In the genomic region with DNA sequence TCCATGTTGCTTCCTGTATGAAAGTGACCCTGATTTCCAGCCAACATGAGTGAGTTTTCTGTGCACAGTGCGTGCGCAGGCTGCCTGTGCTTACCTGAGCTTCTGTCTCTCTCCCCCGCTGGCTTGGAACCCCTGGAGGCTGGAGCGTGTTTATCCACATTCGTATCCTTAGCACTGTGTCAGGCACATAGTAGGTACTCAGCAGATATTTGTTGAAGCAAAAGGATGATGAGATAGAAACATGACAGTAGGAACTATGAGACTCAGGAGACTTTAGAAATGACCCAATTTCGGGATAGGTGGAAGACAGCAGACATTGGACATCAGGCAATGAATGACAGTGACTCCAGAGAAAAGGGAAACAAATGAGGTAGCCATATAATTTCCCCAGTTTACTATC, we compare ENCODE assay signal across 19 cellular contexts. TPM values are rescaled to one million over a fixed set of nuclear protein-coding genes. Genes with fewer than 3 reads are reported as not detected.
DNase-seq lines count a peak whose midpoint lies in the region; ATAC-seq and TF ChIP-seq lines count a peak whose summit lies in the region.
"Had no signal": no experiment of that assay in that cellular context is flagged by ENCODE, and none has a peak within 500 bp of the region (broad histone marks: within the 10 kb centered on the region; RNA-seq: fewer than 3 reads in every experiment).

No MANE protein-coding gene starts in this region.

- no peak overlapping the region for H3K4me3 ChIP-seq in breast epithelium
- no peak overlapping the region for H3K4me3 ChIP-seq in esophagus muscularis mucosa
- H3K4me3 ChIP-seq in skeletal muscle satellite cell (ENCODE audit: low read length): no peak overlapping the region
- no peak overlapping the region for H3K4me3 ChIP-seq in left ventricle myocardium inferior
- no peak overlapping the region for H3K4me3 ChIP-seq in mucosa of descending colon
- H3K4me3 ChIP-seq: HAP-1 had no signal

- TF ChIP-seq CTCF in breast epithelium (IDR thresholded peaks at IDR 0.05) (no peak), MCF 10A (IDR thresholded peaks at IDR 0.05; ENCODE audit: unreplicated experiment) (no peak), esophagus muscularis mucosa (IDR thresholded peaks at IDR 0.05) (no peak), left ventricle myocardium inferior (IDR thresholded peaks at IDR 0.05; ENCODE audit: borderline replicate concordance) (no peak), mucosa of descending colon (IDR thresholded peaks at IDR 0.05) (no peak)

- CTCF ChIA-PET in MCF 10A (lab: Yijun Ruan, JAX): interaction anchor here (0.6 kb wide), 1 partner anchor 77 kb away, joined by 3 read pairs; no protein-coding TSS in a partner anchor

- H3K36me3 Mint-ChIP-seq in MCF 10A (ENCODE audit: insufficient read depth, unreplicated experiment): peaks cover 6% of the 10 kb centered on the region
- H3K36me3 Mint-ChIP-seq: CD8-positive, alpha-beta T cell had no signal

- BruUV-seq in MCF 10A (replicated peaks; lab: Mats Ljungman, UMichigan): no TSS peak

- H3K4me1 ChIP-seq in breast epithelium: peaks cover 0 to 6% of the 10 kb centered on the region in 2 donors
- H3K4me1 ChIP-seq in esophagus muscularis mucosa: peaks cover 0 to 40% (median 34%) of the 10 kb centered on the region in 4 donors
- H3K4me1 ChIP-seq in skeletal muscle satellite cell (ENCODE audit: control insufficient read depth, insufficient read depth, low read length): peaks cover 50% of the 10 kb centered on the region
- H3K4me1 ChIP-seq in left ventricle myocardium inferior: no peaks in the 10 kb centered on the region
- H3K4me1 ChIP-seq in mucosa of descending colon (ENCODE audit: low read depth): no peaks in the 10 kb centered on the region

- peak overlapping the region; percentile 51 for H3K4me2 ChIP-seq in skeletal muscle satellite cell (ENCODE audit: low read length)

- peak overlapping the region; percentile 74 to 84 for H3K27ac ChIP-seq in breast epithelium
- H3K27ac ChIP-seq in esophagus muscularis mucosa (replicated peaks in 1 of 4): peak overlapping the region; percentile 59 to 79 (median 72)
- H3K27ac ChIP-seq in left ventricle myocardium inferior (replicated peaks): no peak overlapping the region
- H3K27ac ChIP-seq: 22Rv1 had no signal

- no peak overlapping the region for H3K9ac ChIP-seq in skeletal muscle satellite cell (ENCODE audit: low read depth, low read length)

- no peak overlapping the region for H3K4me3 Mint-ChIP-seq in MCF 10A (ENCODE audit: unreplicated experiment)
- H3K4me3 Mint-ChIP-seq: CD8-positive, alpha-beta T cell had no signal

- no peak for TF ChIP-seq EP300 in esophagus muscularis mucosa (IDR thresholded peaks at IDR 0.05)

- no peak for ATAC-seq in mucosa of descending colon
- ATAC-seq: CD8-positive, alpha-beta T cell had no signal

- H3K27me3 ChIP-seq in breast epithelium (no peaks in the 10 kb centered on the region), esophagus muscularis mucosa (no peaks in the 10 kb centered on the region), skeletal muscle satellite cell (ENCODE audit: control insufficient read depth, insufficient read depth, low read length) (peaks cover 12% of the 10 kb centered on the region), left ventricle myocardium inferior (ENCODE audit: low read depth) (peaks cover 47% of the 10 kb centered on the region)
- H3K27me3 ChIP-seq: BE2C had no signal

- no peak for DNase-seq in breast epithelium (ENCODE audit: low spot score in 2 of 2)
- no peak for DNase-seq in MCF 10A (ENCODE audit: unreplicated experiment)
- DNase-seq in esophagus muscularis mucosa (ENCODE audit: extremely low spot score): no peak
- no peak for DNase-seq in stimulated activated CD4-positive, alpha-beta T cell treated with anti-CD3 and anti-CD28 coated beads, Interleukin-2, amount 100 ng/mL, for 24 hours
- DNase-seq in occipital lobe (lab: John Stamatoyannopoulos, UW): no peak
- DNase-seq in left ventricle myocardium inferior: no peak
- no peak for DNase-seq in mucosa of descending colon
- DNase-seq: BE2C, DMS79, KG1, NCI-H1092, NCI-H2081, NCI-H748 treated with DMSO at 0.1 percent for 48 hours, RPMI8226, SIG-M5 had no signal

- TF ChIP-seq POLR2A in breast epithelium (IDR thresholded peaks at IDR 0.05) (no peak), esophagus muscularis mucosa (IDR thresholded peaks at IDR 0.05; ENCODE audit: low read depth) (no peak)

- H3K36me3 ChIP-seq in breast epithelium: no peaks in the 10 kb centered on the region
- no peaks in the 10 kb centered on the region for H3K36me3 ChIP-seq in esophagus muscularis mucosa
- H3K36me3 ChIP-seq in skeletal muscle satellite cell (ENCODE audit: insufficient read depth, low read length): no peaks in the 10 kb centered on the region
- H3K36me3 ChIP-seq in left ventricle myocardium inferior: no peaks in the 10 kb centered on the region
- H3K36me3 ChIP-seq in mucosa of descending colon (ENCODE audit: low read depth): no peaks in the 10 kb centered on the region
- H3K36me3 ChIP-seq: BE2C, HAP-1 had no signal

- H3K4me1 Mint-ChIP-seq in MCF 10A (ENCODE audit: insufficient read depth, unreplicated experiment): peaks cover 19% of the 10 kb centered on the region

- POLR2A ChIA-PET in MCF 10A (lab: Yijun Ruan, JAX): interaction anchor here (1.2 kb wide), 1 partner anchor 47 kb away, joined by 3 read pairs; a partner anchor contains a TSS

- H3K27me3 Mint-ChIP-seq in MCF 10A (ENCODE audit: insufficient read depth, unreplicated experiment): peaks cover 13% of the 10 kb centered on the region

- intact Hi-C loops in breast epithelium (cut with DNase I; ENCODE audit: low total_unique reads) (no loop called here), MCF 10A (cut with micrococcal nuclease) (no loop called here), esophagus muscularis mucosa (cut with DNase I) (no loop called here), left ventricle myocardium inferior (cut with micrococcal nuclease) (no loop called here), mucosa of descending colon (cut with DNase I, micrococcal nuclease) (no loop called here)

- H3K9me3 Mint-ChIP-seq in MCF 10A (ENCODE audit: unreplicated experiment): no peaks in the 10 kb centered on the region
- H3K9me3 Mint-ChIP-seq: CD8-positive, alpha-beta T cell had no signal

- WGBS in esophagus muscularis mucosa: 94% methylated on average over 6 of the region's 6 CpGs

- H3K27ac Mint-ChIP-seq in MCF 10A (ENCODE audit: low read depth, unreplicated experiment): no peak overlapping the region
- H3K27ac Mint-ChIP-seq: CD8-positive, alpha-beta T cell had no signal

- H3K9me3 ChIP-seq in breast epithelium (no peaks in the 10 kb centered on the region), esophagus muscularis mucosa (no peaks in the 10 kb centered on the region), skeletal muscle satellite cell (replicated peaks; ENCODE audit: low read length) (no peaks in the 10 kb centered on the region), left ventricle myocardium inferior (replicated peaks) (no peaks in the 10 kb centered on the region), mucosa of descending colon (no peaks in the 10 kb centered on the region)
- H3K9me3 ChIP-seq: BE2C, HAP-1 had no signal

RNA-seq across cellular contexts. Expression of a gene that starts 15.2 kb away (rescaled TPM):
- total RNA-seq in breast epithelium (1 to 10 TPM; 4.2 to 7.5 (median 7.3) TPM), MCF 10A (2022) (0.47 and 0.54 TPM in 2 replicates), esophagus muscularis mucosa (10 to 100 TPM; 12.0 to 35.8 (median 20.9) TPM), occipital lobe (4,324 TPM), left ventricle myocardium inferior (1.4 TPM), mucosa of descending colon (10 to 100 TPM in 1 of 3 donors, 1 to 10 TPM in 1, under 1 TPM in 1; 0.87 to 18.5 (median 3.6) TPM)
- total RNA-seq in skeletal muscle satellite cell (2012; rRNA removed): 6.3 and 7.6 TPM in 2 replicates

RNA-seq across cellular contexts. Expression of a gene that starts 46.5 kb away (rescaled TPM):
- 10 to 100 TPM; 24.3 to 26.9 (median 24.6) TPM for total RNA-seq in breast epithelium
- total RNA-seq in MCF 10A (2022): 27.9 and 40.0 TPM in 2 replicates
- total RNA-seq in esophagus muscularis mucosa: 10 to 100 TPM; 21.4 to 28.6 (median 25.7) TPM
- 24.0 and 35.2 TPM in 2 replicates for total RNA-seq in skeletal muscle satellite cell (2012; rRNA removed)
- 28.5 TPM for total RNA-seq in occipital lobe
- 11.2 TPM for total RNA-seq in left ventricle myocardium inferior
- total RNA-seq in mucosa of descending colon: 10 to 100 TPM; 14.8 to 19.8 (median 16.2) TPM

RNA-seq across cellular contexts. Expression of a gene that starts 54.9 kb away (rescaled TPM):
- total RNA-seq in breast epithelium: 10 to 100 TPM; 27.8 to 43.6 (median 36.0) TPM
- 13.3 and 17.8 TPM in 2 replicates for total RNA-seq in MCF 10A (2022)
- total RNA-seq in esophagus muscularis mucosa: 100 to 1,000 TPM in 3 of 4 donors, 10 to 100 TPM in 1; 90.1 to 181 (median 146) TPM
- 64.1 and 111 TPM in 2 replicates for total RNA-seq in skeletal muscle satellite cell (2012; rRNA removed)
- total RNA-seq in occipital lobe: 1,207 TPM
- total RNA-seq in left ventricle myocardium inferior: 13.9 TPM
- total RNA-seq in mucosa of descending colon: 10 to 100 TPM; 16.4 to 92.8 (median 38.4) TPM

Comparison
In these comparisons a context has a peak if more than half of its experiments do, and no peak if none do; other contexts are left out.
1. RNA of a gene that starts 15.2 kb away (total RNA-seq): 4,324 TPM in occipital lobe (single experiment); 12.0 to 35.8 TPM in esophagus muscularis mucosa, 4.2 to 7.5 TPM in breast epithelium, 0.87 to 18.5 TPM in mucosa of descending colon, 1.4 TPM in left ventricle myocardium inferior (single experiment) and 0.47 to 0.54 TPM in MCF 10A; every median in the first group is over 100 times any median in the second.